ENCODE assay signal across 8 cellular contexts in genomic region chr3:48240711-48241491, GRCh38. TPM values are rescaled to one million over a fixed set of nuclear protein-coding genes. Genes with fewer than 3 reads are reported as not detected.
DNase-seq lines count a peak whose midpoint lies in the region; ATAC-seq and TF ChIP-seq lines count a peak whose summit lies in the region.

TSS of gene ZNF589 (plus strand) at chr3:48241104. CDS start at chr3:48241172, 68 bp downstream.

- CTCF ChIA-PET in activated CD4-positive, alpha-beta memory T cell treated with anti-CD3 and anti-CD28 coated beads for 36 hours (lab: Charles Lee): interaction anchor here (0.6 to 5.0 kb wide), 13 partner anchors 26 to 394 kb away, joined by 3 to 27 read pairs (median 4); partner anchors contain the start of genes CCDC51, SLC26A6 and TMA7

- TF ChIP-seq CTCF in lung (IDR thresholded peaks at IDR 0.05; ENCODE audit: control extremely low read depth, extremely low read depth): no peak

- H3K9me3 ChIP-seq in CD4-positive, CD25-positive, alpha-beta regulatory T cell (ENCODE audit: control insufficient read depth in 2 of 2, low read length in 2 of 2): no peaks in the 10 kb centered on the region
- H3K9me3 ChIP-seq in lung (ENCODE audit: control insufficient read depth in 2 of 2, insufficient read depth in 1 of 2, low read length in 1 of 2): no peaks in the 10 kb centered on the region

- H3K27ac ChIP-seq in CD4-positive, CD25-positive, alpha-beta regulatory T cell (ENCODE audit: insufficient read depth, low read length, poor library complexity, severe bottlenecking): peak within 1 kb of the TSS; percentile 87
- H3K27ac ChIP-seq in lung (ENCODE audit: low read depth in 1 of 2, low read length in 1 of 2): peak within 1 kb of the TSS; percentile 73 to 93

- ATAC-seq in CD4-positive, CD25-positive, alpha-beta regulatory T cell (ENCODE audit: low read depth in 2 of 2): peak; percentile 99
- ATAC-seq in GM19395 (IDR thresholded peaks at IDR 0.05; ENCODE audit: unreplicated experiment): peak; percentile 93
- peak; percentile 94 for ATAC-seq in HG03565 (IDR thresholded peaks at IDR 0.05; ENCODE audit: unreplicated experiment)
- peak; percentile 91 for ATAC-seq in lung (ENCODE audit: insufficient read depth, low FRiP score)

- POLR2A ChIA-PET in activated CD4-positive, alpha-beta memory T cell treated with anti-CD3 and anti-CD28 coated beads for 36 hours (lab: Charles Lee): interaction anchor here (0.8 to 2.7 kb wide), 6 partner anchors 11 to 232 kb away, joined by 3 to 34 read pairs (median 8); partner anchors contain the start of genes CCDC51 and TMA7

- peaks cover 28% of the 10 kb centered on the region for H3K4me1 ChIP-seq in CD4-positive, CD25-positive, alpha-beta regulatory T cell (ENCODE audit: control insufficient read depth, insufficient read depth, low read length, poor library complexity, severe bottlenecking)
- H3K4me1 ChIP-seq in lung (ENCODE audit: control insufficient read depth in 2 of 2, insufficient read depth in 2 of 2, low read length in 2 of 2): peaks cover 0 to 7% of the 10 kb centered on the region in 2 donors

- peak within 1 kb of the TSS; percentile 88 for H3K4me3 ChIP-seq in CD4-positive, CD25-positive, alpha-beta regulatory T cell (ENCODE audit: low read depth, low read length)
- H3K4me3 ChIP-seq in lung: peak within 1 kb of the TSS; percentile 75

- intact Hi-C loops in activated CD4-positive, alpha-beta memory T cell treated with anti-CD3 and anti-CD28 coated beads for 36 hours (cut with micrococcal nuclease): loop anchor here (1.0 kb wide), 4 partner anchors 27 to 199 kb away; partner anchors contain the start of genes CCDC51, CDC25A, NME6 and TMA7

- H3K9me3 Mint-ChIP-seq in CD4-positive, CD25-positive, alpha-beta regulatory T cell: no peaks in the 10 kb centered on the region
- no peaks in the 10 kb centered on the region for H3K9me3 Mint-ChIP-seq in activated CD4-positive, alpha-beta memory T cell treated with anti-CD3 and anti-CD28 coated beads for 36 hours

- H3K36me3 ChIP-seq in CD4-positive, CD25-positive, alpha-beta regulatory T cell (ENCODE audit: control insufficient read depth, insufficient read depth, low read length): no peaks in the 10 kb centered on the region
- H3K36me3 ChIP-seq in lung (ENCODE audit: control insufficient read depth in 2 of 2, insufficient read depth in 2 of 2, low read length in 2 of 2): no peaks in the 10 kb centered on the region

- H3K27me3 ChIP-seq in CD4-positive, CD25-positive, alpha-beta regulatory T cell (ENCODE audit: control insufficient read depth, insufficient read depth, low read length): no peaks in the 10 kb centered on the region
- H3K27me3 ChIP-seq in lung (ENCODE audit: control insufficient read depth, insufficient read depth): no peaks in the 10 kb centered on the region

- H3K4me3 Mint-ChIP-seq in CD4-positive, CD25-positive, alpha-beta regulatory T cell: peak within 1 kb of the TSS; percentile 89 to 97 (median 94)
- peak within 1 kb of the TSS; percentile 88 for H3K4me3 Mint-ChIP-seq in activated CD4-positive, alpha-beta memory T cell treated with anti-CD3 and anti-CD28 coated beads for 36 hours

- peaks cover 6 to 42% (median 14%) of the 10 kb centered on the region in 4 donors for H3K4me1 Mint-ChIP-seq in CD4-positive, CD25-positive, alpha-beta regulatory T cell
- H3K4me1 Mint-ChIP-seq in activated CD4-positive, alpha-beta memory T cell treated with anti-CD3 and anti-CD28 coated beads for 36 hours (ENCODE audit: low read depth): peaks cover 21% of the 10 kb centered on the region

- 5% methylated on average over 57 of the region's 57 CpGs for whole genome bisulfite sequencing in lung, 2 donors

- H3K27me3 Mint-ChIP-seq in CD4-positive, CD25-positive, alpha-beta regulatory T cell: no peaks in the 10 kb centered on the region
- H3K27me3 Mint-ChIP-seq in activated CD4-positive, alpha-beta memory T cell treated with anti-CD3 and anti-CD28 coated beads for 36 hours: no peaks in the 10 kb centered on the region

- peaks cover 4% of the 10 kb centered on the region for H3K36me3 Mint-ChIP-seq in CD4-positive, CD25-positive, alpha-beta regulatory T cell
- H3K36me3 Mint-ChIP-seq in activated CD4-positive, alpha-beta memory T cell treated with anti-CD3 and anti-CD28 coated beads for 36 hours: no peaks in the 10 kb centered on the region

- H3K27ac Mint-ChIP-seq in CD4-positive, CD25-positive, alpha-beta regulatory T cell: peak within 1 kb of the TSS; percentile 91 to 94 (median 92)
- H3K27ac Mint-ChIP-seq in activated CD4-positive, alpha-beta memory T cell treated with anti-CD3 and anti-CD28 coated beads for 36 hours: peak within 1 kb of the TSS; percentile 92

- DNase-seq in CD4-positive, CD25-positive, alpha-beta regulatory T cell: peak; percentile 89 to 98 (median 95)
- peak; percentile 98 for DNase-seq in NCI-H82 (lab: John Stamatoyannopoulos, UW)
- peak; percentile 96 for DNase-seq in activated CD4-positive, alpha-beta memory T cell treated with anti-CD3 and anti-CD28 coated beads for 36 hours
- DNase-seq in ecto neural progenitor cell (ENCODE audit: low spot score): peak; percentile 95
- peak; percentile 93 for DNase-seq in lung (ENCODE audit: low spot score)
- DNase-seq in stimulated activated CD4-positive, alpha-beta T cell treated with anti-CD3 and anti-CD28 coated beads, TNF-alpha, amount 100 ng/mL, for 48 hours (ENCODE audit: low read depth in 3 of 3): peak; percentile 91 to 96 (median 92)

RNA-seq across cellular contexts. Expression of gene ZNF589, which starts in this region (rescaled TPM):
- total RNA-seq in CD4-positive, CD25-positive, alpha-beta regulatory T cell: 33.4 TPM
- 1 to 10 TPM; 2.9 to 6.4 (median 4.8) TPM for polyA plus RNA-seq in CD4-positive, CD25-positive, alpha-beta regulatory T cell
- 10 to 100 TPM; 28.0 to 31.4 TPM for total RNA-seq in activated CD4-positive, alpha-beta memory T cell treated with anti-CD3 and anti-CD28 coated beads for 36 hours
- 10 to 100 TPM; 13.1 to 14.7 TPM for total RNA-seq in lung
- 1 to 10 TPM; 3.4 to 6.8 TPM for polyA plus RNA-seq in lung

Comparison
In these comparisons a context has a peak if more than half of its experiments do, and no peak if none do; other contexts are left out.
1. Peak in every context shown above with its lines: DNase-seq, ATAC-seq, H3K4me3 ChIP-seq and H3K27ac ChIP-seq.